11 cellular contexts compared by ENCODE assay signal in genomic region chr15:56731571-56731970, GRCh38. TPM values are rescaled to one million over a fixed set of nuclear protein-coding genes. Genes with fewer than 3 reads are reported as not detected.
A peak's percentile ranks its signal among the peaks of the same experiment; 100 is the strongest.
DNase-seq lines count a peak whose midpoint lies in the region; FAIRE-seq and TF ChIP-seq lines count a peak whose summit lies in the region.
"Had no signal": no experiment of that assay in that cellular context is flagged by ENCODE, and none has a peak within 500 bp of the region (broad histone marks: within the 10 kb centered on the region; RNA-seq: fewer than 3 reads in every experiment).

No MANE protein-coding gene starts in this region.

- H3K9me3 ChIP-seq in AG04450 (ENCODE audit: control insufficient read depth, insufficient read depth, low read length): peaks cover 5% of the 10 kb centered on the region

- peaks cover 29% of the 10 kb centered on the region for H3K79me2 ChIP-seq in KMS-11 (ENCODE audit: insufficient read depth, low read depth)

- peaks cover 6% of the 10 kb centered on the region for H3K36me3 Mint-ChIP-seq in neural crest cell (ENCODE audit: low read depth)

- no peaks in the 10 kb centered on the region for H3K36me3 ChIP-seq in KMS-11 (ENCODE audit: insufficient read depth)

- peak overlapping the region; percentile 73 for H3K4me3 ChIP-seq in AG04450 (ENCODE audit: low read depth, low read length)
- H3K4me3 ChIP-seq in KMS-11 (IDR thresholded peaks at IDR 0.05; ENCODE audit: insufficient read depth, low read depth, low read length): no peak overlapping the region

- H3K27ac ChIP-seq in AG04450 (ENCODE audit: low read depth, low read length) (no peak overlapping the region), KMS-11 (no peak overlapping the region; the same call in 1 of the 2 replicates), cingulate gyrus (ENCODE audit: low read depth, low read length) (peak overlapping the region; percentile 97)

- DNase-seq in AG04450 (ENCODE audit: low read depth, low spot score) (no peak), neural crest cell (ENCODE audit: low read depth, low spot score) (no peak), Ammon's horn (ENCODE audit: low spot score) (no peak), LoVo (ENCODE audit: low spot score) (no peak), frontal cortex (ENCODE audit: low spot score in 2 of 2) (no peak), AML-193 (lab: John Stamatoyannopoulos, UW) (no peak)
- DNase-seq: effector CD8-positive, alpha-beta T cell; H9 had no signal

- H3K27me3 ChIP-seq in AG04450 (ENCODE audit: control insufficient read depth, insufficient read depth, low read length): no peaks in the 10 kb centered on the region
- no peaks in the 10 kb centered on the region for H3K27me3 ChIP-seq in KMS-11 (ENCODE audit: insufficient read depth, low read depth)

- FAIRE-seq in frontal cortex (lab: Jason Lieb, UNC): no peak
- FAIRE-seq: G401.6 had no signal

- H3K4me2 ChIP-seq in KMS-11: peak overlapping the region; percentile 91

- POLR2A ChIA-PET in AG04450 (lab: Yijun Ruan, JAX): interaction anchor here (1.2 kb wide), 1 partner anchor 100 kb away, joined by 3 read pairs; no protein-coding TSS in a partner anchor

- no peak overlapping the region for H2AFZ ChIP-seq in KMS-11 (ENCODE audit: low read depth)

- peaks cover 9% of the 10 kb centered on the region for H3K9me3 Mint-ChIP-seq in neural crest cell

- H3K4me3 Mint-ChIP-seq in neural crest cell: peak overlapping the region; percentile 83

- H3K4me1 ChIP-seq in KMS-11 (ENCODE audit: low read depth, poor library complexity, severe bottlenecking): peaks cover 26% of the 10 kb centered on the region

- H4K20me1 ChIP-seq in KMS-11 (ENCODE audit: insufficient read depth): no peaks in the 10 kb centered on the region

- no peak overlapping the region for H3K9ac ChIP-seq in KMS-11

- CTCF ChIA-PET in AG04450 (lab: Charles Lee): interaction anchor here (0.6 kb wide), 1 partner anchor 267 kb away, joined by 4 read pairs; no protein-coding TSS in a partner anchor

- H3K4me1 Mint-ChIP-seq in neural crest cell: peaks cover 8% of the 10 kb centered on the region

- no peak overlapping the region for H3K27ac Mint-ChIP-seq in neural crest cell (ENCODE audit: unreplicated experiment)

- TF ChIP-seq CTCF in AG04450 (IDR thresholded peaks at IDR 0.05; ENCODE audit: low read depth, low read length) (no peak), KMS-11 (conservative IDR thresholded peaks at IDR 0.05; ENCODE audit: low read depth, low read length) (no peak), neural crest cell (conservative IDR thresholded peaks at IDR 0.05) (no peak)

- no peaks in the 10 kb centered on the region for H3K27me3 Mint-ChIP-seq in neural crest cell (ENCODE audit: low read depth)

RNA-seq across cellular contexts. Expression of gene ZNF280D, which starts 1.7 kb away (rescaled TPM):
- polyA plus RNA-seq in AG04450 (2011; rRNA removed): 12.9 and 17.6 TPM in 2 replicates
- polyA minus RNA-seq in AG04450 (2011; rRNA and poly(A)+ RNA removed): 10.4 and 23.0 TPM in 2 replicates
- total RNA-seq in neural crest cell: 10.0 and 12.1 TPM in 2 replicates
- total RNA-seq in frontal cortex: 113 TPM
